In the genomic region with DNA sequence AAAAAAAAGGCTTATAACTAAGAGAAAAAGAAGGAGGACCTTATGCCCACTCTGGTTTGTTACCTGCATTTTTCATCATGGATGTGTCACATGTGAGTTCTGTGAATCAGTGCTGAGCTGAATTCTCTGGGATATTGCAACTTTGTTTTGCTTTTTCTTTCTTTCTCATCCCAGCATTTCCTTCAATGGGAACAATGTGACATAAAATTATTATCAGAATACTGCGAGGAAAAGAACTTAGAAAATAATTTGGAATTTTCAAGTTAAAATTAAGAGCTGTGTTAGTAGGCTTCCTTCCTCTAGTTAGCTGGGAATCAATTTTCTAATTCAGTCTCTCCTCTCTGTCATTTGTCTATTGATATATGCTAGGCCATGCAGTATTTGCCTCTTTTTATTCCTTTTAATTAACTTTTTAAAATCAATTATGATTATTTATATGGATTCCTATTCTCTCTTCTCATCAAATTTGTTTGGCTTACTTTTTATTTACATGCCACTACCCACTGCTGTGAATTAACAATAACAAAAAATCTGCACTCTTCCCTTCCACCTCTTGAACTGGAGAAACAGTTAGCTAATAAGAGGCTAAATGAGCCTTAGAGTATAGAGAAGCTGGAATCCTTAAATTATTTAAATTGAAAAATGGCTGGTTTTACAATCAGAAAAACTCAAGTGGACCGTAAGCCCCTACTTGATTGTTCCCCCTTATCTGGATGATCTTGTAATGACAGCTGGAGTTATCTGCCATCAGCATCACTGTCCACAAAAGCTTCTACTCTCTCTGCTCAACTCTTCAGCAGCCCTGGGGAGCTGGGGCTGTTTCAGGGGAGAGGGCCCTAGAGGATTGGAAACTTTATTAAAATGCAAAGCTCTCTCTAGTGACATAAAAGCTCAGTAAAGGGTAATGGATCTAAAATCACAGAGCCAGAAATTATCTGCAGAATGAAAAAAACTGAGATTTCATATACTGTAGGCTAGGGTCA, we compare ENCODE assay signal across 16 cellular contexts.
DNase-seq lines count a peak whose midpoint lies in the region; TF ChIP-seq lines count a peak whose summit lies in the region.
"Had no signal": no experiment of that assay in that cellular context is flagged by ENCODE, and none has a peak within 500 bp of the region (broad histone marks: within the 10 kb centered on the region; RNA-seq: fewer than 3 reads in every experiment).

No MANE protein-coding gene starts in this region.

- H3K4me1 Mint-ChIP-seq in glutamatergic neuron (ENCODE audit: low read depth, unreplicated experiment): peaks cover 44% of the 10 kb centered on the region
- H3K4me1 Mint-ChIP-seq: CD8-positive, alpha-beta memory T cell had no signal

- intact Hi-C loops in left ventricle myocardium inferior (cut with micrococcal nuclease): no loop called here

- H3K4me1 ChIP-seq in HAP-1 (peaks cover 57% of the 10 kb centered on the region), left ventricle myocardium inferior (no peaks in the 10 kb centered on the region)
- H3K4me1 ChIP-seq: Peyer's patch had no signal

- H3K27ac Mint-ChIP-seq in glutamatergic neuron (ENCODE audit: unreplicated experiment): peak overlapping the region; percentile 3
- H3K27ac Mint-ChIP-seq: CD8-positive, alpha-beta memory T cell had no signal

- H3K36me3 Mint-ChIP-seq in glutamatergic neuron (ENCODE audit: unreplicated experiment): no peaks in the 10 kb centered on the region
- H3K36me3 Mint-ChIP-seq: CD8-positive, alpha-beta memory T cell had no signal

- H3K9me3 Mint-ChIP-seq in glutamatergic neuron (ENCODE audit: unreplicated experiment): peaks cover 2% of the 10 kb centered on the region

- H3K9me3 ChIP-seq in HAP-1: no peaks in the 10 kb centered on the region
- H3K9me3 ChIP-seq in left ventricle myocardium inferior (replicated peaks): no peaks in the 10 kb centered on the region
- H3K9me3 ChIP-seq: BLaER1 treated with 17β-estradiol and CSF1 and Interleukin-3, amounts not matched to agents 10 nM and 100 nM; Peyer's patch; SJSA1 had no signal

- H3K27me3 ChIP-seq in HAP-1 (ENCODE audit: low read depth) (no peaks in the 10 kb centered on the region), left ventricle myocardium inferior (ENCODE audit: low read depth) (no peaks in the 10 kb centered on the region)
- H3K27me3 ChIP-seq: BLaER1 treated with 17β-estradiol and CSF1 and Interleukin-3, amounts not matched to agents 10 nM and 100 nM; Peyer's patch; SJSA1 had no signal

- TF ChIP-seq CTCF in glutamatergic neuron (IDR thresholded peaks at IDR 0.05; ENCODE audit: partially characterized antibody, unreplicated experiment) (no peak), left ventricle myocardium inferior (IDR thresholded peaks at IDR 0.05; ENCODE audit: borderline replicate concordance) (no peak)

- H3K36me3 ChIP-seq in HAP-1 (replicated peaks): no peaks in the 10 kb centered on the region
- no peaks in the 10 kb centered on the region for H3K36me3 ChIP-seq in left ventricle myocardium inferior
- H3K36me3 ChIP-seq: BLaER1 treated with 17β-estradiol and CSF1 and Interleukin-3, amounts not matched to agents 10 nM and 100 nM; Peyer's patch; SJSA1 had no signal

- H3K27me3 Mint-ChIP-seq in glutamatergic neuron (ENCODE audit: unreplicated experiment): peaks cover 4% of the 10 kb centered on the region
- H3K27me3 Mint-ChIP-seq: CD8-positive, alpha-beta memory T cell had no signal

- H3K4me3 ChIP-seq in HAP-1 (no peak overlapping the region), left ventricle myocardium inferior (no peak overlapping the region)
- H3K4me3 ChIP-seq: BLaER1 treated with 17β-estradiol and CSF1 and Interleukin-3, amounts not matched to agents 10 nM and 100 nM; Peyer's patch; SJSA1 had no signal

- DNase-seq in HAP-1 (ENCODE audit: low spot score in 2 of 2): peak; percentile 51 to 59
- peak; percentile 83 to 96 for DNase-seq in NCI-H524 (lab: John Stamatoyannopoulos, UW)
- peak; percentile 31 for DNase-seq in glutamatergic neuron
- no peak for DNase-seq in substantia nigra (lab: John Stamatoyannopoulos, UW)
- DNase-seq in NCI-H2227 (lab: John Stamatoyannopoulos, UW; ENCODE audit: unreplicated experiment): no peak
- no peak for DNase-seq in T-helper 1 cell
- no peak for DNase-seq in left ventricle myocardium inferior
- DNase-seq: CD8-positive, alpha-beta memory T cell; GOT3; NCI-H1930; NCI-H2171; NCI-H446; NK-92 treated with Interleukin-12 subunit alpha and Interleukin-12 subunit beta, amount 100 ng/mL, for 24 hours; Peyer's patch had no signal

- in situ Hi-C loops in HAP-1 (cut with MboI; ENCODE audit: low sequenced_read_pairs): loop anchor here (10.0 kb wide), 1 partner anchor 68 kb away; no protein-coding TSS in a partner anchor

- H3K4me3 Mint-ChIP-seq in glutamatergic neuron (ENCODE audit: unreplicated experiment): peak overlapping the region; percentile 10

- H3K27ac ChIP-seq in substantia nigra (ENCODE audit: low read depth, low read length, poor library complexity, severe bottlenecking): peak overlapping the region; percentile 81
- no peak overlapping the region for H3K27ac ChIP-seq in left ventricle myocardium inferior (replicated peaks)
- H3K27ac ChIP-seq: BLaER1 treated with 17β-estradiol and CSF1 and Interleukin-3, amounts not matched to agents 10 nM and 100 nM; Peyer's patch; SJSA1 had no signal

Comparison
In these comparisons a context has a peak if more than half of its experiments do, and no peak if none do; other contexts are left out.
1. DNase-seq: peak in HAP-1 (2 of 2), NCI-H524 (2 of 2) and glutamatergic neuron (single experiment); none in substantia nigra (0 of 49), NCI-H2227 (single experiment), T-helper 1 cell (0 of 5) and left ventricle myocardium inferior (single experiment).